Comparison of ENCODE assay signal across 16 cellular contexts in genomic region chr1:161553631-161554030, GRCh38. TPM values are rescaled to one million over a fixed set of nuclear protein-coding genes. Genes with fewer than 3 reads are reported as not detected.
DNase-seq lines count a peak whose midpoint lies in the region; ATAC-seq, FAIRE-seq and TF ChIP-seq lines count a peak whose summit lies in the region.
"Not testable (repeated sequence)": the region's sequence is repeated elsewhere in the genome, so short reads cannot be mapped to it uniquely, and the experiment has no call there.
"Had no signal": no experiment of that assay in that cellular context is flagged by ENCODE, and none has a peak within 500 bp of the region (broad histone marks: within the 10 kb centered on the region; RNA-seq: fewer than 3 reads in every experiment).

No MANE protein-coding gene starts in this region.

- peaks cover 52% of the 10 kb centered on the region for H3K4me1 Mint-ChIP-seq in CD14-positive monocyte
- H3K4me1 Mint-ChIP-seq in dendritic cell treated with granulocyte-macrophage colony-stimulating factor and Interleukin-4, amounts not matched to agents 40 ng/mL and 50 ng/mL, for 4 days (ENCODE audit: low read depth), result peaks cover 44% of the 10 kb centered on the region
- H3K4me1 Mint-ChIP-seq in immature natural killer cell, result peaks cover 56 to 59% of the 10 kb centered on the region in 2 donors
- peaks cover 33 to 40% of the 10 kb centered on the region in 2 donors for H3K4me1 Mint-ChIP-seq in natural killer cell treated with Interleukin-12 subunit alpha and Interleukin-12 subunit beta and Interleukin-15 and Interleukin-18, amount 100 ng/mL, for 72 hours (ENCODE audit: low read depth in 2 of 2)

- TF ChIP-seq POLR2A in K562 (conservative IDR thresholded peaks at IDR 0.05); spleen (IDR thresholded peaks at IDR 0.05): not testable (repeated sequence)

- not testable (repeated sequence) for H3K9me3 Mint-ChIP-seq in CD14-positive monocyte; dendritic cell treated with granulocyte-macrophage colony-stimulating factor and Interleukin-4, amounts not matched to agents 40 ng/mL and 50 ng/mL, for 4 days; immature natural killer cell; natural killer cell treated with Interleukin-12 subunit alpha and Interleukin-12 subunit beta and Interleukin-15 and Interleukin-18, amount 100 ng/mL, for 72 hours

- CTCF ChIA-PET in K562 (lab: Yijun Ruan, JAX; ENCODE audit: low intra/inter-chr PET ratio), result not testable (repeated sequence)

- not testable (repeated sequence) for H3K4me2 ChIP-seq in K562 (ENCODE audit: insufficient read depth, low read length)

- not testable (repeated sequence) for TF ChIP-seq EP300 in K562 (IDR thresholded peaks at IDR 0.05; ENCODE audit: low read length)

- H3K4me1 ChIP-seq in K562 (replicated peaks in 1 of 2; ENCODE audit: control insufficient read depth in 2 of 2, insufficient read depth in 2 of 2, low read length in 2 of 2) (peaks cover 3 to 17% of the 10 kb centered on the region in 2 experiments; a peak in 3 of 5 replicates), spleen (peaks cover 0 to 16% (median 5%) of the 10 kb centered on the region in 6 donors)
- H3K4me1 ChIP-seq in left ventricle myocardium inferior, result not testable (repeated sequence)

- not testable (repeated sequence) for H3K36me3 ChIP-seq in K562 (ENCODE audit: control insufficient read depth, insufficient read depth, low read length); left ventricle myocardium inferior; spleen

- TF ChIP-seq CTCF in CD14-positive monocyte (IDR thresholded peaks at IDR 0.05); HL-60 (IDR thresholded peaks at IDR 0.05; ENCODE audit: insufficient read depth, low read length); K562 (IDR thresholded peaks at IDR 0.05 in 2 of 3, conservative IDR thresholded peaks at IDR 0.05 in 1 of 3; ENCODE audit: insufficient read depth in 2 of 3, low read depth in 1 of 3, low read length in 3 of 3); left ventricle myocardium inferior (IDR thresholded peaks at IDR 0.05; ENCODE audit: borderline replicate concordance); spleen (IDR thresholded peaks at IDR 0.05 in 8 of 11, conservative IDR thresholded peaks at IDR 0.05 in 3 of 11): not testable (repeated sequence)

- FAIRE-seq in K562 (lab: Jason Lieb, UNC), result not testable (repeated sequence)

- not testable (repeated sequence) for H3K9ac ChIP-seq in K562 (ENCODE audit: insufficient read depth in 1 of 2, low read depth in 2 of 2, low read length in 2 of 2)

- H3K27me3 Mint-ChIP-seq in CD14-positive monocyte (ENCODE audit: low read depth in 3 of 3); dendritic cell treated with granulocyte-macrophage colony-stimulating factor and Interleukin-4, amounts not matched to agents 40 ng/mL and 50 ng/mL, for 4 days; immature natural killer cell (ENCODE audit: low read depth in 3 of 3); natural killer cell treated with Interleukin-12 subunit alpha and Interleukin-12 subunit beta and Interleukin-15 and Interleukin-18, amount 100 ng/mL, for 72 hours: not testable (repeated sequence)

- H4K20me1 ChIP-seq in K562 (replicated peaks; ENCODE audit: control insufficient read depth, insufficient read depth, low read length), result not testable (repeated sequence)

- POLR2A ChIA-PET in K562 (lab: Yijun Ruan, JAX), result not testable (repeated sequence)

- not testable (repeated sequence) for BruUV-seq in K562 (replicated peaks; lab: Mats Ljungman, UMichigan)

- H3K27ac Mint-ChIP-seq in CD14-positive monocyte (peak overlapping the region; percentile 31 to 97 (median 93)), immature natural killer cell (peak overlapping the region in 5 of 6 donors; percentile 40 to 88 (median 85))
- H3K27ac Mint-ChIP-seq in dendritic cell treated with granulocyte-macrophage colony-stimulating factor and Interleukin-4, amounts not matched to agents 40 ng/mL and 50 ng/mL, for 4 days, result peak overlapping the region; percentile 89
- peak overlapping the region; percentile 79 to 80 for H3K27ac Mint-ChIP-seq in natural killer cell treated with Interleukin-12 subunit alpha and Interleukin-12 subunit beta and Interleukin-15 and Interleukin-18, amount 100 ng/mL, for 72 hours

- not testable (repeated sequence) for H3K9me1 ChIP-seq in K562 (ENCODE audit: control insufficient read depth, insufficient read depth, low read length)

- 57% methylated on average over 1 of the region's 2 CpGs for WGBS in K562 (ENCODE audit: insufficient coverage, low coverage, missing lambda C conversion rate)
- WGBS in spleen, 5 donors, result 82 to 100% (median 86%) methylated on average over 1 to 2 of the region's 2 CpGs

- not testable (repeated sequence) for H3K9me3 ChIP-seq in K562 (replicated peaks; ENCODE audit: control insufficient read depth, insufficient read depth, low read depth, low read length); left ventricle myocardium inferior (replicated peaks); spleen

- H3K4me3 Mint-ChIP-seq in CD14-positive monocyte; dendritic cell treated with granulocyte-macrophage colony-stimulating factor and Interleukin-4, amounts not matched to agents 40 ng/mL and 50 ng/mL, for 4 days; natural killer cell treated with Interleukin-12 subunit alpha and Interleukin-12 subunit beta and Interleukin-15 and Interleukin-18, amount 100 ng/mL, for 72 hours: not testable (repeated sequence)
- H3K4me3 Mint-ChIP-seq in immature natural killer cell, result peak overlapping the region in 1 of 5 donors; percentile 70

- not testable (repeated sequence) for DNase-seq in CD14-positive monocyte (ENCODE audit: low spot score); HL-60 (ENCODE audit: low read depth in 1 of 2, low spot score in 1 of 2); K562 (ENCODE audit: extremely low read depth in 1 of 4, low spot score in 3 of 4); left ventricle myocardium inferior; immature natural killer cell; natural killer cell treated with Interleukin-12 subunit alpha and Interleukin-12 subunit beta and Interleukin-15 and Interleukin-18, amount 100 ng/mL, for 72 hours (ENCODE audit: low spot score); spleen

- H3K27ac ChIP-seq in HL-60 (replicated peaks) (peak overlapping the region; percentile 73), left ventricle myocardium inferior (replicated peaks) (peak overlapping the region; percentile 48), spleen (peak overlapping the region in 5 of 8 donors; percentile 81 to 90 (median 88))
- H3K27ac ChIP-seq in K562 (ENCODE audit: extremely low read depth, low read depth, low read length), result not testable (repeated sequence)

- not testable (repeated sequence) for H3K27me3 ChIP-seq in HL-60 (ENCODE audit: insufficient read depth, poor library complexity, severe bottlenecking); K562 (ENCODE audit: control insufficient read depth in 2 of 2, insufficient read depth in 2 of 2, low read length in 2 of 2); left ventricle myocardium inferior (ENCODE audit: low read depth); spleen (replicated peaks in 1 of 7)

- ATAC-seq in K562; natural killer cell treated with Interleukin-12 subunit alpha and Interleukin-12 subunit beta and Interleukin-15 and Interleukin-18, amount 100 ng/mL, for 72 hours: not testable (repeated sequence)

- not testable (repeated sequence) for H2AFZ ChIP-seq in K562 (ENCODE audit: low read depth, low read length)

- not testable (repeated sequence) for H3K4me3 ChIP-seq in HL-60 (replicated peaks; ENCODE audit: insufficient read depth, low read length); K562; left ventricle myocardium inferior; spleen

- not testable (repeated sequence) for H3K36me3 Mint-ChIP-seq in CD14-positive monocyte; dendritic cell treated with granulocyte-macrophage colony-stimulating factor and Interleukin-4, amounts not matched to agents 40 ng/mL and 50 ng/mL, for 4 days (ENCODE audit: low read depth); immature natural killer cell; natural killer cell treated with Interleukin-12 subunit alpha and Interleukin-12 subunit beta and Interleukin-15 and Interleukin-18, amount 100 ng/mL, for 72 hours

- not testable (repeated sequence) for H3K79me2 ChIP-seq in K562 (ENCODE audit: control insufficient read depth, insufficient read depth, low read length)

- intact Hi-C loops in CD14-positive monocyte (cut with micrococcal nuclease); K562 (cut with micrococcal nuclease); left ventricle myocardium inferior (cut with micrococcal nuclease); spleen (cut with DNase I; ENCODE audit: low total_unique reads): not testable (repeated sequence)
- intact Hi-C loops in dendritic cell treated with granulocyte-macrophage colony-stimulating factor and Interleukin-4, amounts not matched to agents 40 ng/mL and 50 ng/mL, for 4 days (cut with micrococcal nuclease), result loop anchor here (10.0 kb wide), 1 partner anchor 81 kb away; the partner anchor contains the start of gene FCGR3B

- TF ChIP-seq RAD21 in K562 (CRISPR knock-in tag; conservative IDR thresholded peaks at IDR 0.05 in 1 of 2, IDR thresholded peaks at IDR 0.05 in 1 of 2), result not testable (repeated sequence)

- in situ Hi-C loops in K562 (cut with MboI), result not testable (repeated sequence)

RNA-seq across cellular contexts. Expression of gene FCGR3A, which starts 4.0 kb away (rescaled TPM):
- polyA plus RNA-seq in CD14-positive monocyte, result 100 to 1,000 TPM in 1 of 2 donors, 10 to 100 TPM in 1; 35.9 to 131 TPM
- total RNA-seq in K562 (2011; cell fraction: chromatin; rRNA removed; ENCODE audit: low replicate concordance), result 0.81 and 1.4 TPM in 2 replicates
- 0.39 and 0.67 TPM in 2 replicates for total RNA-seq in K562 (2011; cell fraction: nucleolus; rRNA removed)
- 1.2 and 1.7 TPM in 2 replicates for total RNA-seq in K562 (2011; cell fraction: nucleoplasm; rRNA removed)
- 0.12 TPM in 1 of 2 replicates, not detected in the other for total RNA-seq in K562 (2014; rRNA removed)
- total RNA-seq in K562 (2014; rRNA removed; fragmentation: Illumina TruSeq; extraction: Trizol), result not detected in 2 replicates
- total RNA-seq in K562 (2015; rRNA removed; fragmentation: Illumina TruSeq; extraction: Trizol), result 0.11 TPM in 2 replicates
- 0.29 and 0.56 TPM in 2 replicates for total RNA-seq in K562 (2021)
- 0.24 and 0.32 TPM in 2 replicates for polyA plus RNA-seq in K562 (2011; rRNA removed)
- polyA plus RNA-seq in K562 (2011; cell fraction: cytosol; rRNA removed), result 0.04 and 0.18 TPM in 2 replicates
- polyA plus RNA-seq in K562 (2011; cell fraction: nucleus; rRNA removed), result 0.37 and 0.51 TPM in 2 replicates
- 0.21 TPM in 2 replicates for polyA plus RNA-seq in K562 (2012)
- polyA plus RNA-seq in K562 (2014; fragmentation: Illumina TruSeq; extraction: Trizol), result 0.11 TPM in 1 of 2 replicates, not detected in the other
- polyA plus RNA-seq in K562 (2014; fragmentation: Nextera tagmentation; extraction: Ambion mirVana), result under 1 TPM; 0.04 to 0.15 TPM
- 0.04 and 0.13 TPM in 2 replicates for polyA plus RNA-seq in K562 (2014; rRNA removed)
- polyA minus RNA-seq in K562 (2011; rRNA and poly(A)+ RNA removed), result 0.45 and 0.49 TPM in 2 replicates
- polyA minus RNA-seq in K562 (2011; cell fraction: cytosol; rRNA and poly(A)+ RNA removed), result not detected in 2 replicates
- polyA minus RNA-seq in K562 (2011; cell fraction: nucleus; rRNA and poly(A)+ RNA removed), result 0.54 and 1.1 TPM in 2 replicates
- 15.0 TPM for total RNA-seq in left ventricle myocardium inferior
- polyA plus RNA-seq in immature natural killer cell, result 1,000 to 10,000 TPM in 2 of 3 donors, 100 to 1,000 TPM in 1; 491 to 1,637 (median 1,471) TPM
- total RNA-seq in natural killer cell treated with Interleukin-12 subunit alpha and Interleukin-12 subunit beta and Interleukin-15 and Interleukin-18, amount 100 ng/mL, for 72 hours, result 100 to 1,000 TPM in 1 of 2 donors, 10 to 100 TPM in 1; 34.5 to 150 TPM
- total RNA-seq in spleen, result 100 to 1,000 TPM; 187 to 532 (median 359) TPM
- polyA plus RNA-seq in spleen, result 10 to 100 TPM; 35.5 to 91.8 (median 59.0) TPM
- total RNA-seq: A172; CD4-positive, CD25-positive, alpha-beta regulatory T cell; Daoy; G401 had no signal
- polyA plus RNA-seq: A549, BJ had no signal

RNA-seq across cellular contexts. Expression of gene HSPA6, which starts 29.3 kb away (rescaled TPM):
- polyA plus RNA-seq in CD14-positive monocyte, result 10 to 100 TPM in 1 of 2 donors, 1 to 10 TPM in 1; 3.4 to 19.3 TPM
- total RNA-seq in K562 (2011; cell fraction: chromatin; rRNA removed; ENCODE audit: low replicate concordance), result 16.7 and 32.8 TPM in 2 replicates
- 22.5 and 30.7 TPM in 2 replicates for total RNA-seq in K562 (2011; cell fraction: nucleolus; rRNA removed)
- total RNA-seq in K562 (2011; cell fraction: nucleoplasm; rRNA removed), result 11.7 and 19.8 TPM in 2 replicates
- 3.0 and 3.3 TPM in 2 replicates for total RNA-seq in K562 (2014; rRNA removed)
- 1.1 and 1.6 TPM in 2 replicates for total RNA-seq in K562 (2014; rRNA removed; fragmentation: Illumina TruSeq; extraction: Trizol)
- total RNA-seq in K562 (2015; rRNA removed; fragmentation: Illumina TruSeq; extraction: Trizol), result 2.3 and 2.4 TPM in 2 replicates
- 3.0 and 3.9 TPM in 2 replicates for total RNA-seq in K562 (2021)
- 10.0 and 14.3 TPM in 2 replicates for polyA plus RNA-seq in K562 (2011; rRNA removed)
- 14.1 and 14.5 TPM in 2 replicates for polyA plus RNA-seq in K562 (2011; cell fraction: cytosol; rRNA removed)
- polyA plus RNA-seq in K562 (2011; cell fraction: nucleus; rRNA removed), result 74.9 and 104 TPM in 2 replicates
- 5.0 and 15.7 TPM in 2 replicates for polyA plus RNA-seq in K562 (2012)
- polyA plus RNA-seq in K562 (2014; fragmentation: Illumina TruSeq; extraction: Trizol), result 2.3 and 2.7 TPM in 2 replicates
- under 1 TPM; 0.15 to 0.21 TPM for polyA plus RNA-seq in K562 (2014; fragmentation: Nextera tagmentation; extraction: Ambion mirVana)
- 4.6 and 4.7 TPM in 2 replicates for polyA plus RNA-seq in K562 (2014; rRNA removed)
- polyA minus RNA-seq in K562 (2011; rRNA and poly(A)+ RNA removed), result 5.8 and 5.9 TPM in 2 replicates
- 2.6 and 3.2 TPM in 2 replicates for polyA minus RNA-seq in K562 (2011; cell fraction: cytosol; rRNA and poly(A)+ RNA removed)
- 10.4 and 13.9 TPM in 2 replicates for polyA minus RNA-seq in K562 (2011; cell fraction: nucleus; rRNA and poly(A)+ RNA removed)
- 0.58 TPM for total RNA-seq in left ventricle myocardium inferior
- polyA plus RNA-seq in immature natural killer cell, result 1 to 10 TPM in 2 of 3 donors, under 1 TPM in 1; 0.61 to 8.8 (median 6.9) TPM
- total RNA-seq in natural killer cell treated with Interleukin-12 subunit alpha and Interleukin-12 subunit beta and Interleukin-15 and Interleukin-18, amount 100 ng/mL, for 72 hours, result 1 to 10 TPM; 3.3 to 5.9 TPM
- 10 to 100 TPM; 13.0 to 52.2 (median 33.8) TPM for total RNA-seq in spleen
- polyA plus RNA-seq in spleen, result 10 to 100 TPM in 1 of 3 donors, 1 to 10 TPM in 2; 3.6 to 12.4 (median 8.1) TPM
- total RNA-seq: CD4-positive, CD25-positive, alpha-beta regulatory T cell had no signal
- polyA plus RNA-seq: CD4-positive, CD25-positive, alpha-beta regulatory T cell had no signal

RNA-seq across cellular contexts. Expression of gene FCGR2A, which starts 48.4 kb away (rescaled TPM):
- polyA plus RNA-seq in CD14-positive monocyte, result 100 to 1,000 TPM; 281 to 588 TPM
- total RNA-seq in K562 (2011; cell fraction: chromatin; rRNA removed; ENCODE audit: low replicate concordance), result 389 and 599 TPM in 2 replicates
- total RNA-seq in K562 (2011; cell fraction: nucleolus; rRNA removed), result 541 and 613 TPM in 2 replicates
- total RNA-seq in K562 (2011; cell fraction: nucleoplasm; rRNA removed), result 545 and 616 TPM in 2 replicates
- total RNA-seq in K562 (2014; rRNA removed), result 101 and 112 TPM in 2 replicates
- 113 and 127 TPM in 2 replicates for total RNA-seq in K562 (2014; rRNA removed; fragmentation: Illumina TruSeq; extraction: Trizol)
- total RNA-seq in K562 (2015; rRNA removed; fragmentation: Illumina TruSeq; extraction: Trizol), result 117 and 130 TPM in 2 replicates
- 84.4 and 97.8 TPM in 2 replicates for total RNA-seq in K562 (2021)
- polyA plus RNA-seq in K562 (2011; rRNA removed), result 373 and 504 TPM in 2 replicates
- polyA plus RNA-seq in K562 (2011; cell fraction: cytosol; rRNA removed), result 431 and 516 TPM in 2 replicates
- 298 and 350 TPM in 2 replicates for polyA plus RNA-seq in K562 (2011; cell fraction: nucleus; rRNA removed)
- polyA plus RNA-seq in K562 (2012), result 85.7 and 203 TPM in 2 replicates
- 147 and 151 TPM in 2 replicates for polyA plus RNA-seq in K562 (2014; fragmentation: Illumina TruSeq; extraction: Trizol)
- 100 to 1,000 TPM in 1 of 2 experiments, 10 to 100 TPM in 1; 80.0 to 112 TPM for polyA plus RNA-seq in K562 (2014; fragmentation: Nextera tagmentation; extraction: Ambion mirVana)
- 124 and 132 TPM in 2 replicates for polyA plus RNA-seq in K562 (2014; rRNA removed)
- 536 and 660 TPM in 2 replicates for polyA minus RNA-seq in K562 (2011; rRNA and poly(A)+ RNA removed)
- 195 and 278 TPM in 2 replicates for polyA minus RNA-seq in K562 (2011; cell fraction: cytosol; rRNA and poly(A)+ RNA removed)
- 253 and 509 TPM in 2 replicates for polyA minus RNA-seq in K562 (2011; cell fraction: nucleus; rRNA and poly(A)+ RNA removed)
- 13.0 TPM for total RNA-seq in left ventricle myocardium inferior
- 1 to 10 TPM in 2 of 3 donors, under 1 TPM in 1; 0.71 to 5.2 (median 2.1) TPM for polyA plus RNA-seq in immature natural killer cell
- 1 to 10 TPM in 1 of 2 donors, under 1 TPM in 1; 0.86 to 1.5 TPM for total RNA-seq in natural killer cell treated with Interleukin-12 subunit alpha and Interleukin-12 subunit beta and Interleukin-15 and Interleukin-18, amount 100 ng/mL, for 72 hours
- total RNA-seq in spleen, result 100 to 1,000 TPM; 105 to 328 (median 160) TPM
- polyA plus RNA-seq in spleen, result 10 to 100 TPM; 13.9 to 24.2 (median 24.1) TPM
- total RNA-seq: CD4-positive, CD25-positive, alpha-beta regulatory T cell; Daoy had no signal
- polyA plus RNA-seq: CD4-positive, alpha-beta memory T cell; CD8-positive, alpha-beta memory T cell had no signal
